ENCODE assay signal across 11 cellular contexts in genomic region chr18:55401275-55401620, GRCh38.
DNase-seq lines count a peak whose midpoint lies in the region; ATAC-seq, FAIRE-seq and TF ChIP-seq lines count a peak whose summit lies in the region.
"Had no signal": no experiment of that assay in that cellular context is flagged by ENCODE, and none has a peak within 500 bp of the region (broad histone marks: within the 10 kb centered on the region; RNA-seq: fewer than 3 reads in every experiment).

No MANE protein-coding gene starts in this region.

- intact Hi-C loops in HepG2 (cut with micrococcal nuclease; ENCODE audit: unreplicated experiment) (no loop called here), aorta (cut with DNase I) (loop anchor here (5.0 kb wide), 4 partner anchors 59 to 186 kb away; partner anchors contain the start of gene TCF4 (in 1 of the 2))

- no peaks in the 10 kb centered on the region for H3K9me3 ChIP-seq in liver (ENCODE audit: control insufficient read depth in 4 of 4, low read length in 3 of 4)
- no peaks in the 10 kb centered on the region for H3K9me3 ChIP-seq in HepG2 (ENCODE audit: low read length)
- no peaks in the 10 kb centered on the region for H3K9me3 ChIP-seq in parathyroid adenoma (ENCODE audit: control insufficient read depth, low read length)
- H3K9me3 ChIP-seq in aorta (ENCODE audit: control insufficient read depth, low read length) = no peaks in the 10 kb centered on the region

- DNase-seq in HepG2 (ENCODE audit: low spot score) (no peak), fibroblast of villous mesenchyme (ENCODE audit: low read depth) (peak; percentile 42), aorta (no peak), NCI-H2081 treated with DMSO at 0.1 percent for 48 hours (lab: John Stamatoyannopoulos, UW) (no peak)
- DNase-seq: effector memory CD4-positive, alpha-beta T cell; NCI-H524 treated with DMSO at 0.1 percent for 48 hours; T-helper 1 cell had no signal

- no peak for TF ChIP-seq POLR2A in HepG2 (IDR thresholded peaks at IDR 0.05; ENCODE audit: insufficient read depth in 1 of 2, low read depth in 2 of 2, low read length in 2 of 2)

- H2AFZ ChIP-seq in HepG2 (ENCODE audit: low read length) = no peak overlapping the region
- no peak overlapping the region for H2AFZ ChIP-seq in parathyroid adenoma

- TF ChIP-seq CTCF in liver (IDR thresholded peaks at IDR 0.05; ENCODE audit: low read depth, low read length, missing input control) (no peak), HepG2 (CRISPR knock-in tag; IDR thresholded peaks at IDR 0.05) (no peak), fibroblast of villous mesenchyme (IDR thresholded peaks at IDR 0.05; ENCODE audit: insufficient read depth, low read depth, low read length) (no peak), parathyroid adenoma (IDR thresholded peaks at IDR 0.05) (no peak)

- POLR2A ChIA-PET in HepG2 (lab: Yijun Ruan, JAX) = no interaction called here

- BruUV-seq in HepG2 (replicated peaks; lab: Mats Ljungman, UMichigan) = no TSS peak

- CTCF ChIA-PET in HepG2 (lab: Yijun Ruan, JAX; ENCODE audit: low intra/inter-chr PET ratio, low total read pairs) = no interaction called here

- H3K9ac ChIP-seq in liver (ENCODE audit: low read depth in 1 of 2, low read length in 2 of 2) (peak overlapping the region in 1 of 2 donors; percentile 59), HepG2 (ENCODE audit: insufficient read depth, low read depth, low read length) (no peak overlapping the region), parathyroid adenoma (no peak overlapping the region)

- H3K27ac ChIP-seq in liver (ENCODE audit: low read depth in 1 of 2, low read length in 2 of 2) = peak overlapping the region; percentile 5 to 56
- H3K27ac ChIP-seq in HepG2 (ENCODE audit: extremely low read length, insufficient read depth, low read length) = no peak overlapping the region
- H3K27ac ChIP-seq in parathyroid adenoma = peak overlapping the region; percentile 30
- peak overlapping the region in 1 of 2 donors; percentile 64 for H3K27ac ChIP-seq in aorta (ENCODE audit: low read depth in 1 of 2, low read length in 2 of 2)

- no peak for FAIRE-seq in HepG2 (lab: Jason Lieb, UNC)

- no peak overlapping the region for H3K4me2 ChIP-seq in HepG2 (ENCODE audit: low read depth, low read length)
- no peak overlapping the region for H3K4me2 ChIP-seq in parathyroid adenoma (ENCODE audit: low read length)

- 77% methylated on average over 5 of the region's 5 CpGs for WGBS in liver
- 15% methylated on average over 5 of the region's 5 CpGs for WGBS in HepG2 (ENCODE audit: low lambda C conversion rate)
- 10 to 11% methylated on average over 5 of the region's 5 CpGs for WGBS in aorta, 2 donors

- H3K27me3 ChIP-seq in liver (ENCODE audit: control insufficient read depth in 4 of 4, insufficient read depth in 4 of 4, low read length in 3 of 4) (no peaks in the 10 kb centered on the region), HepG2 (ENCODE audit: control insufficient read depth in 1 of 2, insufficient read depth in 2 of 2, low read length in 2 of 2) (no peaks in the 10 kb centered on the region; a peak in 1 of 5 replicates), parathyroid adenoma (ENCODE audit: control insufficient read depth, insufficient read depth, low read length) (no peaks in the 10 kb centered on the region), aorta (ENCODE audit: control insufficient read depth in 1 of 2, insufficient read depth in 2 of 2, low read length in 1 of 2) (no peaks in the 10 kb centered on the region)

- H3K79me2 ChIP-seq in HepG2 (ENCODE audit: insufficient read depth, low read length) (no peaks in the 10 kb centered on the region), parathyroid adenoma (no peaks in the 10 kb centered on the region)

- H3K4me1 ChIP-seq in liver (ENCODE audit: control insufficient read depth in 4 of 4, insufficient read depth in 4 of 4, low read length in 3 of 4) = no peaks in the 10 kb centered on the region
- H3K4me1 ChIP-seq in HepG2 (ENCODE audit: insufficient read depth, low read length) = no peaks in the 10 kb centered on the region
- H3K4me1 ChIP-seq in parathyroid adenoma = peaks cover 9% of the 10 kb centered on the region
- peaks cover 0 to 3% of the 10 kb centered on the region in 2 donors for H3K4me1 ChIP-seq in aorta (ENCODE audit: control insufficient read depth in 1 of 2, insufficient read depth in 2 of 2, low read length in 2 of 2)

- H4K20me1 ChIP-seq in HepG2 (ENCODE audit: insufficient read depth, low read length) = no peaks in the 10 kb centered on the region

- H3K4me3 ChIP-seq in liver (ENCODE audit: low read depth in 1 of 3, low read length in 3 of 3) = peak overlapping the region in 1 of 3 donors; percentile 22
- H3K4me3 ChIP-seq in HepG2 (replicated peaks in 1 of 3; ENCODE audit: insufficient read depth in 1 of 3, low read depth in 2 of 3, low read length in 3 of 3) = no peak overlapping the region
- peak overlapping the region; percentile 55 for H3K4me3 ChIP-seq in fibroblast of villous mesenchyme (ENCODE audit: low read depth, low read length)
- H3K4me3 ChIP-seq in parathyroid adenoma (ENCODE audit: low read depth, low read length) = peak overlapping the region; percentile 23
- peak overlapping the region; percentile 46 to 89 for H3K4me3 ChIP-seq in aorta (ENCODE audit: low read length in 2 of 2)

- ATAC-seq in HepG2 = no peak
- ATAC-seq in aorta (ENCODE audit: low FRiP score) = no peak
- no peak for ATAC-seq in GM21529 (IDR thresholded peaks at IDR 0.05; ENCODE audit: unreplicated experiment)
- ATAC-seq in HG02763 (IDR thresholded peaks at IDR 0.05; ENCODE audit: unreplicated experiment) = no peak

- TF ChIP-seq EP300 in HepG2 (IDR thresholded peaks at IDR 0.05; ENCODE audit: low read depth in 2 of 2, low read length in 2 of 2) = no peak
- TF ChIP-seq EP300 in HepG2 (CRISPR knock-in tag; IDR thresholded peaks at IDR 0.05; ENCODE audit: borderline replicate concordance) = no peak

- no peaks in the 10 kb centered on the region for H3K36me3 ChIP-seq in liver (ENCODE audit: control insufficient read depth in 4 of 4, insufficient read depth in 3 of 4, low read depth in 1 of 4, low read length in 3 of 4)
- no peaks in the 10 kb centered on the region for H3K36me3 ChIP-seq in HepG2 (replicated peaks in 1 of 2; ENCODE audit: control insufficient read depth in 1 of 2, insufficient read depth in 2 of 2, low read length in 2 of 2)
- no peaks in the 10 kb centered on the region for H3K36me3 ChIP-seq in parathyroid adenoma (ENCODE audit: control insufficient read depth, insufficient read depth, low read length)
- no peaks in the 10 kb centered on the region for H3K36me3 ChIP-seq in aorta (ENCODE audit: control insufficient read depth in 1 of 2, insufficient read depth in 2 of 2, low read length in 1 of 2)

- in situ Hi-C loops in HepG2 (cut with HindIII; ENCODE audit: extremely low pct_ligation_motif_present, low pct_unique_long_range_greater_than_20kb) = no loop called here

- TF ChIP-seq RAD21 in liver (IDR thresholded peaks at IDR 0.05) = no peak
- no peak for TF ChIP-seq RAD21 in HepG2 (CRISPR knock-in tag; IDR thresholded peaks at IDR 0.05)

TF ChIP-seq in liver, 16 proteins besides CTCF, POLR2A, EP300 and RAD21 (continues in another document):
- TF ChIP-seq HNF4A (conservative IDR thresholded peaks at IDR 0.05) (no peak), FOXA1 (IDR thresholded peaks at IDR 0.05) (no peak), ATF3 (IDR thresholded peaks at IDR 0.05) (no peak)

TF ChIP-seq in HepG2, 621 proteins besides CTCF, POLR2A, EP300 and RAD21:
- TF ChIP-seq ZNF354B (CRISPR knock-in tag; IDR thresholded peaks at IDR 0.05) (no peak), ZNF644 (CRISPR knock-in tag; IDR thresholded peaks at IDR 0.05; ENCODE audit: low read depth) (no peak), ZFP36L1 (CRISPR knock-in tag; IDR thresholded peaks at IDR 0.05) (no peak), MLLT10 (CRISPR knock-in tag; IDR thresholded peaks at IDR 0.05) (no peak), MYNN (CRISPR knock-in tag; IDR thresholded peaks at IDR 0.05; ENCODE audit: low read depth) (no peak), ZNF367 (CRISPR knock-in tag; IDR thresholded peaks at IDR 0.05; ENCODE audit: borderline replicate concordance) (no peak), ZKSCAN8 (CRISPR knock-in tag; IDR thresholded peaks at IDR 0.05; ENCODE audit: borderline replicate concordance) (no peak)

Comparison
In these comparisons a context has a peak if more than half of its experiments do, and no peak if none do; other contexts are left out.
1. H3K4me3 ChIP-seq: peak in fibroblast of villous mesenchyme (single experiment), parathyroid adenoma (single experiment) and aorta (2 of 2); none in HepG2 (0 of 3).